Comparison of ENCODE assay signal across 9 cellular contexts in genomic region chr22:37848587-37849088, GRCh38. TPM values are rescaled to one million over a fixed set of nuclear protein-coding genes. Genes with fewer than 3 reads are reported as not detected.
DNase-seq lines count a peak whose midpoint lies in the region; ATAC-seq and TF ChIP-seq lines count a peak whose summit lies in the region.
"Had no signal": no experiment of that assay in that cellular context is flagged by ENCODE, and none has a peak within 500 bp of the region (broad histone marks: within the 10 kb centered on the region; RNA-seq: fewer than 3 reads in every experiment).

No MANE protein-coding gene starts in this region.

- H3K4me1 ChIP-seq in BLaER1 treated with 17β-estradiol and CSF1 and Interleukin-3, amounts not matched to agents 10 nM and 100 nM = peaks cover 26 to 37% (median 30%) of the 10 kb centered on the region in 10 experiments
- H3K4me1 ChIP-seq in HUES6 (ENCODE audit: control insufficient read depth, insufficient read depth, low read length) (0 out of 2 replicates have a peak, but pooled peaks cover 3% of the 10 kb centered on the region), right atrium auricular region (peaks cover 0 to 25% of the 10 kb centered on the region in 2 donors), skeletal muscle satellite cell (ENCODE audit: control insufficient read depth, insufficient read depth, low read length) (peaks cover 3% of the 10 kb centered on the region)

- peak; percentile 24 to 37 for DNase-seq in activated T-cell treated with anti-CD3 and anti-CD28 coated beads, Interleukin-2, amount 50 U/mL, for 72 hours
- no peak for DNase-seq in right atrium auricular region (ENCODE audit: low spot score)
- no peak for DNase-seq in NCI-H2196 (lab: John Stamatoyannopoulos, UW; ENCODE audit: unreplicated experiment)
- no peak for DNase-seq in mucosa of gallbladder (ENCODE audit: low spot score)
- no peak for DNase-seq in GM13977 (ENCODE audit: low spot score)

- peaks cover 29 to 39% (median 34%) of the 10 kb centered on the region in 11 experiments for H3K36me3 ChIP-seq in BLaER1 treated with 17β-estradiol and CSF1 and Interleukin-3, amounts not matched to agents 10 nM and 100 nM
- H3K36me3 ChIP-seq in HUES6 (ENCODE audit: control insufficient read depth, insufficient read depth, low read length) = peaks cover 33% of the 10 kb centered on the region
- H3K36me3 ChIP-seq in right atrium auricular region = peaks cover 25% of the 10 kb centered on the region
- H3K36me3 ChIP-seq in skeletal muscle satellite cell (ENCODE audit: insufficient read depth, low read length) = peaks cover 26% of the 10 kb centered on the region

- H3K9ac ChIP-seq in BLaER1 treated with 17β-estradiol and CSF1 and Interleukin-3, amounts not matched to agents 10 nM and 100 nM = peak overlapping the region; percentile 88 to 96 (median 91)
- H3K9ac ChIP-seq in HUES6 (ENCODE audit: low read length) (peak overlapping the region; percentile 89), skeletal muscle satellite cell (ENCODE audit: low read depth, low read length) (peak overlapping the region; percentile 92)

- H3K4me3 Mint-ChIP-seq in activated T-cell treated with anti-CD3 and anti-CD28 coated beads, Interleukin-2, amount 50 U/mL, for 72 hours = peak overlapping the region; percentile 85 to 99

- H3K27me3 ChIP-seq in BLaER1 treated with 17β-estradiol and CSF1 and Interleukin-3, amounts not matched to agents 10 nM and 100 nM = no peaks in the 10 kb centered on the region
- H3K27me3 ChIP-seq in HUES6 (ENCODE audit: control insufficient read depth, insufficient read depth, low read length) (no peaks in the 10 kb centered on the region), right atrium auricular region (no peaks in the 10 kb centered on the region), skeletal muscle satellite cell (ENCODE audit: control insufficient read depth, insufficient read depth, low read length) (no peaks in the 10 kb centered on the region)

- peak overlapping the region; percentile 87 to 99 (median 92) for H3K4me2 ChIP-seq in BLaER1 treated with 17β-estradiol and CSF1 and Interleukin-3, amounts not matched to agents 10 nM and 100 nM
- peak overlapping the region; percentile 87 for H3K4me2 ChIP-seq in skeletal muscle satellite cell (ENCODE audit: low read length)

- ATAC-seq in activated T-cell treated with anti-CD3 and anti-CD28 coated beads, Interleukin-2, amount 50 U/mL, for 72 hours (replicated peaks in 1 of 2) = no peak

- in situ Hi-C loops in GM13977 (cut with MboI; ENCODE audit: low pct_unique_long_range_greater_than_20kb, low sequenced_read_pairs, unreplicated experiment) = no loop called here

- H4K20me1 ChIP-seq in BLaER1 treated with 17β-estradiol and CSF1 and Interleukin-3, amounts not matched to agents 10 nM and 100 nM = peaks cover 7 to 45% (median 35%) of the 10 kb centered on the region in 11 experiments; a peak in 21 of 22 replicates

- H3K27me3 Mint-ChIP-seq in activated T-cell treated with anti-CD3 and anti-CD28 coated beads, Interleukin-2, amount 50 U/mL, for 72 hours (ENCODE audit: low read depth) = no peaks in the 10 kb centered on the region

- H3K27ac ChIP-seq in BLaER1 treated with 17β-estradiol and CSF1 and Interleukin-3, amounts not matched to agents 10 nM and 100 nM = peak overlapping the region; percentile 87 to 92 (median 90)
- H3K27ac ChIP-seq in HUES6 (ENCODE audit: low read depth, low read length) (peak overlapping the region; percentile 96), right atrium auricular region (peak overlapping the region; percentile 77 to 88)

- H3K4me1 Mint-ChIP-seq in activated T-cell treated with anti-CD3 and anti-CD28 coated beads, Interleukin-2, amount 50 U/mL, for 72 hours (ENCODE audit: low read depth) = peaks cover 65% of the 10 kb centered on the region

- no peaks in the 10 kb centered on the region for H3K9me3 Mint-ChIP-seq in activated T-cell treated with anti-CD3 and anti-CD28 coated beads, Interleukin-2, amount 50 U/mL, for 72 hours

- H3K4me3 ChIP-seq in BLaER1 treated with 17β-estradiol and CSF1 and Interleukin-3, amounts not matched to agents 10 nM and 100 nM = peak overlapping the region; percentile 73 to 84 (median 80)
- H3K4me3 ChIP-seq in HUES6 (ENCODE audit: low read depth, low read length) = peak overlapping the region; percentile 88
- H3K4me3 ChIP-seq in right atrium auricular region = peak overlapping the region; percentile 60 to 89
- peak overlapping the region; percentile 93 for H3K4me3 ChIP-seq in skeletal muscle satellite cell (ENCODE audit: low read length)

- TF ChIP-seq CTCF in right atrium auricular region (IDR thresholded peaks at IDR 0.05) (no peak), GM13977 (IDR thresholded peaks at IDR 0.05; ENCODE audit: extremely low read depth, insufficient read depth, missing control alignments) (no peak)

- peak overlapping the region; percentile 98 for H3K27ac Mint-ChIP-seq in activated T-cell treated with anti-CD3 and anti-CD28 coated beads, Interleukin-2, amount 50 U/mL, for 72 hours

- H3K9me3 ChIP-seq in BLaER1 treated with 17β-estradiol and CSF1 and Interleukin-3, amounts not matched to agents 10 nM and 100 nM (replicated peaks in 1 of 11) = peaks cover 0 to 12% (median 9%) of the 10 kb centered on the region in 11 experiments; a peak in 14 of 22 replicates
- H3K9me3 ChIP-seq in HUES6 (ENCODE audit: control insufficient read depth, insufficient read depth, low read depth, low read length) (peaks cover 4% of the 10 kb centered on the region; the same call in 1 of the 2 replicates), right atrium auricular region (no peaks in the 10 kb centered on the region), skeletal muscle satellite cell (replicated peaks; ENCODE audit: low read length) (no peaks in the 10 kb centered on the region)

- H3K36me3 Mint-ChIP-seq in activated T-cell treated with anti-CD3 and anti-CD28 coated beads, Interleukin-2, amount 50 U/mL, for 72 hours (ENCODE audit: insufficient read depth in 2 of 2) = peaks cover 9 to 24% of the 10 kb centered on the region in 2 donors

RNA-seq across cellular contexts. Expression of gene EIF3L, which starts 0.6 kb away (rescaled TPM):
- 100 to 1,000 TPM; 826 to 905 TPM for total RNA-seq in activated T-cell treated with anti-CD3 and anti-CD28 coated beads, Interleukin-2, amount 50 U/mL, for 72 hours
- 100 to 1,000 TPM; 193 to 284 TPM for total RNA-seq in right atrium auricular region
- 250 and 358 TPM in 2 replicates for total RNA-seq in skeletal muscle satellite cell (2012; rRNA removed)
- 383 TPM for total RNA-seq in mucosa of gallbladder

RNA-seq across cellular contexts. Expression of gene ANKRD54, which starts 4.5 kb away (rescaled TPM):
- total RNA-seq in activated T-cell treated with anti-CD3 and anti-CD28 coated beads, Interleukin-2, amount 50 U/mL, for 72 hours = 10 to 100 TPM; 22.8 to 28.2 TPM
- total RNA-seq in right atrium auricular region (10 to 100 TPM; 17.8 to 18.5 TPM), mucosa of gallbladder (34.2 TPM)
- total RNA-seq in skeletal muscle satellite cell (2012; rRNA removed) = 20.5 and 41.9 TPM in 2 replicates

RNA-seq across cellular contexts. Expression of gene GALR3, which starts 25.5 kb away (rescaled TPM):
- under 1 TPM in 1 of 2 donors, not detected in 1; 0.29 TPM for total RNA-seq in activated T-cell treated with anti-CD3 and anti-CD28 coated beads, Interleukin-2, amount 50 U/mL, for 72 hours
- total RNA-seq in right atrium auricular region = not detected
- not detected in 2 replicates for total RNA-seq in skeletal muscle satellite cell (2012; rRNA removed)
- total RNA-seq in mucosa of gallbladder = 0.29 TPM
- total RNA-seq: M059J had no signal

RNA-seq across cellular contexts. Expression of gene GCAT, which starts 40.9 kb away (rescaled TPM):
- 10 to 100 TPM; 14.9 to 22.7 TPM for total RNA-seq in activated T-cell treated with anti-CD3 and anti-CD28 coated beads, Interleukin-2, amount 50 U/mL, for 72 hours
- total RNA-seq in right atrium auricular region (10 to 100 TPM; 15.7 to 34.2 TPM), mucosa of gallbladder (22.3 TPM)
- total RNA-seq in skeletal muscle satellite cell (2012; rRNA removed) = 31.7 and 46.1 TPM in 2 replicates

RNA-seq across cellular contexts. Expression of gene MICALL1, which starts 57.5 kb away (rescaled TPM):
- 10 to 100 TPM; 21.3 to 21.6 TPM for total RNA-seq in activated T-cell treated with anti-CD3 and anti-CD28 coated beads, Interleukin-2, amount 50 U/mL, for 72 hours
- total RNA-seq in right atrium auricular region (10 to 100 TPM; 16.9 TPM), mucosa of gallbladder (55.1 TPM)
- 28.4 and 36.7 TPM in 2 replicates for total RNA-seq in skeletal muscle satellite cell (2012; rRNA removed)

Comparison
In these comparisons a context has a peak if more than half of its experiments do, and no peak if none do; other contexts are left out.
1. DNase-seq: peak in activated T-cell treated with anti-CD3 and anti-CD28 coated beads, Interleukin-2, amount 50 U/mL, for 72 hours (2 of 2); none in right atrium auricular region (single experiment), NCI-H2196 (single experiment), mucosa of gallbladder (single experiment) and GM13977 (single experiment).
2. Peak in every context shown above with its lines, with median percentiles within 50 percentile points of each other: H3K27ac ChIP-seq, H3K4me3 ChIP-seq and H3K9ac ChIP-seq.